19 cellular contexts compared by ENCODE assay signal in the genomic region with DNA sequence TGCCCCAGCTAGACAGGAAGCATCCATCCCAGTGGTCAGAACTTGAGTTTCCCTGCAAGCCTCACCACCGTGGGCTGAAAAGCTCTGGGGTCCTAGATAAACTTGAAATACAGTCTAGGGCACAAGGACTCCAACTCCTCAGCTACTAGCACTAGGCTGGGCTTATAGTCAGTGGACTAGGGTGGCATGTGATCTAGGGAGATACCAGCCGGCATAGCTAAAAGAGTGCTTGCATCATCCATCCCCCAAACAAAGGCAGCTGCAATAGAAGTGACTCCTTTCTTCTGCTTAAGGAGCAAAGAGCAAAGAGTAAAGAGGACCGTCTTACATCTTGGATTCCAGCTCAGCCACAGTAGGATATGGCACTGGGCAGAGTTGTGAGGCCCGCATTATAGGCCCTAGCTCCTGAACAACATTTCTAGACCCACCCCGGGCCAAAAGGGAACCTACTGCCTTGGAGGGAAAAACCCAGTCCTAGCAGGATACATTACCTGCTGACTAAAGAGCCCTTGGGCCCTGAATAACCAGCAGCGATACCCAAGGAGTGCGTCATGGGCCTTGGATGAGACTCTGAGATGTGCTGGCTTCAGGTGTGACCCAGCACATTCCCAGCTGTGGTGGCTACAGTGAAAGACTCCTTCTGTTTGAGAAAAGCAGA.
"Had no signal": no experiment of that assay in that cellular context is flagged by ENCODE, and none has a peak within 500 bp of the region (broad histone marks: within the 10 kb centered on the region; RNA-seq: fewer than 3 reads in every experiment).

No MANE protein-coding gene starts in this region.

- H3K36me3 ChIP-seq: lower lobe of right lung, neutrophil, pancreas, right atrium auricular region, thyroid gland had no signal

- ATAC-seq: activated naive CD4-positive, alpha-beta T cell treated with anti-CD3 and anti-CD28 coated beads, Interleukin-2, amount 50 U/mL, for 72 hours; left lobe of liver; lower lobe of right lung; natural killer cell treated with Interleukin-12 subunit alpha and Interleukin-12 subunit beta and Interleukin-15 and Interleukin-18, amount 100 ng/mL, for 72 hours; pancreas; psoas muscle had no signal

- DNase-seq: activated CD4-positive, alpha-beta memory T cell treated with anti-CD3 and anti-CD28 coated beads for 36 hours; activated CD4-positive, alpha-beta T cell treated with anti-CD3 and anti-CD28 coated beads for 4 hours; activated CD4-positive, CD25-positive, alpha-beta regulatory T cell; activated gamma-delta T cell; aorta; effector CD4-positive, alpha-beta T cell; immature natural killer cell; lower lobe of right lung; pancreas; psoas muscle; stimulated activated CD4-positive, alpha-beta T cell treated with anti-CD3 and anti-CD28 coated beads, Interleukin-4, amount 100 ng/mL, for 4 hours; substantia nigra; T1000; thyroid gland had no signal

- H3K9me3 ChIP-seq: lower lobe of right lung, neutrophil, pancreas, psoas muscle, right atrium auricular region, thyroid gland had no signal

- H3K4me1 ChIP-seq: lower lobe of right lung, pancreas, psoas muscle, right atrium auricular region had no signal

- H3K4me3 ChIP-seq: lower lobe of right lung, pancreas, psoas muscle, right atrium auricular region, thyroid gland had no signal

- H3K27ac ChIP-seq: lower lobe of right lung, neutrophil, pancreas, psoas muscle, right atrium auricular region had no signal

- H3K27me3 ChIP-seq: neutrophil, pancreas, right atrium auricular region, thyroid gland had no signal
